8 cellular contexts compared by ENCODE assay signal in genomic region chr2:12416600-12416999, GRCh38.
DNase-seq lines count a peak whose midpoint lies in the region; ATAC-seq, FAIRE-seq and TF ChIP-seq lines count a peak whose summit lies in the region.

No MANE protein-coding gene starts in this region.

- DNase-seq in MCF 10A (ENCODE audit: unreplicated experiment) = peak; percentile 38
- DNase-seq in breast epithelium (ENCODE audit: low spot score in 2 of 2) = no peak
- peak; percentile 61 for DNase-seq in activated CD4-positive, alpha-beta T cell treated with anti-CD3 and anti-CD28 coated beads, Interleukin-2, amount 50 U/mL, for 1 hour
- DNase-seq in endothelial cell of umbilical vein (ENCODE audit: low read depth, low spot score) = peak; percentile 57
- DNase-seq in pulmonary artery endothelial cell (ENCODE audit: low read depth, low spot score) = peak; percentile 13
- DNase-seq in SHP77 treated with DMSO at 0.1 percent for 48 hours (lab: John Stamatoyannopoulos, UW) = no peak
- DNase-seq in DMS114 treated with DMSO at 0.1 percent for 48 hours (lab: John Stamatoyannopoulos, UW; ENCODE audit: unreplicated experiment) = no peak

- H3K27me3 Mint-ChIP-seq in MCF 10A (ENCODE audit: insufficient read depth, unreplicated experiment) = no peaks in the 10 kb centered on the region

- no peak for FAIRE-seq in endothelial cell of umbilical vein (lab: Jason Lieb, UNC)

- no peak overlapping the region for H3K9ac ChIP-seq in endothelial cell of umbilical vein (replicated peaks; ENCODE audit: extremely low read depth, insufficient read depth, low read length)

- no peak for ATAC-seq in GM21390 (IDR thresholded peaks at IDR 0.05; ENCODE audit: unreplicated experiment)

- no peak overlapping the region for H3K4me3 Mint-ChIP-seq in MCF 10A (ENCODE audit: unreplicated experiment)

- H3K27me3 ChIP-seq in breast epithelium (no peaks in the 10 kb centered on the region), endothelial cell of umbilical vein (ENCODE audit: control insufficient read depth in 2 of 2, insufficient read depth in 2 of 2, low read length in 2 of 2) (no peaks in the 10 kb centered on the region)

- H3K27ac Mint-ChIP-seq in MCF 10A (ENCODE audit: low read depth, unreplicated experiment) = no peak overlapping the region

- no peaks in the 10 kb centered on the region for H3K9me3 ChIP-seq in breast epithelium
- H3K9me3 ChIP-seq in endothelial cell of umbilical vein (replicated peaks; ENCODE audit: control insufficient read depth, insufficient read depth, low read length) = no peaks in the 10 kb centered on the region

- H3K9me1 ChIP-seq in endothelial cell of umbilical vein (replicated peaks; ENCODE audit: control insufficient read depth, extremely low read depth, insufficient read depth, low read length) = no peaks in the 10 kb centered on the region

- H3K27ac ChIP-seq in breast epithelium (no peak overlapping the region), endothelial cell of umbilical vein (ENCODE audit: insufficient read depth, low read depth, low read length) (no peak overlapping the region)

- CTCF ChIA-PET in MCF 10A (lab: Yijun Ruan, JAX) (interaction anchor here (0.6 to 1.1 kb wide), 2 partner anchors 11 to 40 kb away, joined by 3 read pairs; no protein-coding TSS in a partner anchor), endothelial cell of umbilical vein (lab: Charles Lee) (interaction anchor here (1.0 to 1.4 kb wide), 4 partner anchors 17 to 590 kb away, joined by 3 to 14 read pairs (median 4); partner anchors contain the start of gene TRIB2)

- TF ChIP-seq POLR2A in breast epithelium (IDR thresholded peaks at IDR 0.05) = no peak
- TF ChIP-seq POLR2A in endothelial cell of umbilical vein (IDR thresholded peaks at IDR 0.05; ENCODE audit: low read depth, low read length) = no peak

- TF ChIP-seq CTCF in MCF 10A (IDR thresholded peaks at IDR 0.05; ENCODE audit: unreplicated experiment) (peak; percentile 26), breast epithelium (IDR thresholded peaks at IDR 0.05) (peak in 1 of 3 donors; percentile 24), endothelial cell of umbilical vein (IDR thresholded peaks at IDR 0.05; ENCODE audit: extremely low read depth in 1 of 2, insufficient read depth in 1 of 2, low read depth in 1 of 2, low read length in 2 of 2) (peak; percentile 47 to 62)

- H3K4me3 ChIP-seq in breast epithelium (no peak overlapping the region), endothelial cell of umbilical vein (replicated peaks in 1 of 3; ENCODE audit: insufficient read depth in 1 of 3, low read depth in 1 of 3, low read length in 3 of 3) (no peak overlapping the region)

- BruUV-seq in MCF 10A (replicated peaks; lab: Mats Ljungman, UMichigan) = no TSS peak
- BruUV-seq in endothelial cell of umbilical vein (replicated peaks; lab: Mats Ljungman, UMichigan) = no TSS peak

- H2AFZ ChIP-seq in endothelial cell of umbilical vein (ENCODE audit: low read depth, low read length) = no peak overlapping the region

- H3K4me1 ChIP-seq in breast epithelium (no peaks in the 10 kb centered on the region), endothelial cell of umbilical vein (ENCODE audit: control insufficient read depth, extremely low read depth, insufficient read depth, low read length) (peaks cover 3% of the 10 kb centered on the region)

- dilution Hi-C loops in endothelial cell of umbilical vein (cut with MboI; ENCODE audit: extremely low pct_ligation_motif_present, low sequenced_read_pairs) = no loop called here

- intact Hi-C loops in MCF 10A (cut with micrococcal nuclease) = loop anchor here (1.0 kb wide), 1 partner anchor 301 kb away; no protein-coding TSS in a partner anchor
- intact Hi-C loops in breast epithelium (cut with DNase I; ENCODE audit: low total_unique reads) = no loop called here
- intact Hi-C loops in endothelial cell of umbilical vein (cut with micrococcal nuclease) = loop anchor here (1.0 kb wide), 4 partner anchors 300 to 591 kb away; partner anchors contain the start of gene TRIB2

- H3K36me3 ChIP-seq in breast epithelium (no peaks in the 10 kb centered on the region), endothelial cell of umbilical vein (ENCODE audit: control insufficient read depth in 2 of 2, extremely low read depth in 1 of 2, insufficient read depth in 2 of 2, low read length in 2 of 2) (no peaks in the 10 kb centered on the region)

- no peaks in the 10 kb centered on the region for H3K79me2 ChIP-seq in endothelial cell of umbilical vein (ENCODE audit: control insufficient read depth, insufficient read depth, low read length)

- POLR2A ChIA-PET in MCF 10A (lab: Yijun Ruan, JAX) (interaction anchor here (1.1 kb wide), 1 partner anchor 35 kb away, joined by 3 read pairs; no protein-coding TSS in a partner anchor), endothelial cell of umbilical vein (lab: Charles Lee) (no interaction called here)

- no peak overlapping the region for H3K4me2 ChIP-seq in endothelial cell of umbilical vein (ENCODE audit: insufficient read depth, low read length)

- H4K20me1 ChIP-seq in endothelial cell of umbilical vein (replicated peaks; ENCODE audit: control insufficient read depth, extremely low read depth, insufficient read depth, low read length) = no peaks in the 10 kb centered on the region

- no peaks in the 10 kb centered on the region for H3K36me3 Mint-ChIP-seq in MCF 10A (ENCODE audit: insufficient read depth, unreplicated experiment)

- no peaks in the 10 kb centered on the region for H3K9me3 Mint-ChIP-seq in MCF 10A (ENCODE audit: unreplicated experiment)

- no peaks in the 10 kb centered on the region for H3K4me1 Mint-ChIP-seq in MCF 10A (ENCODE audit: insufficient read depth, unreplicated experiment)

TF ChIP-seq in endothelial cell of umbilical vein, 7 proteins besides CTCF, POLR2A, EP300 and RAD21:
- TF ChIP-seq FOS (IDR thresholded peaks at IDR 0.05; ENCODE audit: borderline replicate concordance, insufficient read depth, low read length) = no peak
- TF ChIP-seq EZH2 (IDR thresholded peaks at IDR 0.05; ENCODE audit: borderline replicate concordance, low read depth, low read length, severe bottlenecking) = no peak
- no peak for TF ChIP-seq POLR2AphosphoS5 (IDR thresholded peaks at IDR 0.05; ENCODE audit: insufficient read depth, low read depth, low read length)
- no peak for TF ChIP-seq JUN (IDR thresholded peaks at IDR 0.05; ENCODE audit: borderline replicate concordance, insufficient read depth, insufficient read length, low read depth)
- TF ChIP-seq MYC (IDR thresholded peaks at IDR 0.05; ENCODE audit: low read depth, low read length) = no peak
- TF ChIP-seq GATA2 (IDR thresholded peaks at IDR 0.05; ENCODE audit: insufficient read depth, insufficient read length, low read depth, low read length) = no peak
- TF ChIP-seq MAX (IDR thresholded peaks at IDR 0.05; ENCODE audit: insufficient read depth, insufficient read length) = no peak

Comparison
In these comparisons a context has a peak if more than half of its experiments do, and no peak if none do; other contexts are left out.
1. DNase-seq: peak in MCF 10A (single experiment), activated CD4-positive, alpha-beta T cell treated with anti-CD3 and anti-CD28 coated beads, Interleukin-2, amount 50 U/mL, for 1 hour (single experiment), endothelial cell of umbilical vein (single experiment) and pulmonary artery endothelial cell (single experiment); none in breast epithelium (0 of 2), SHP77 treated with DMSO at 0.1 percent for 48 hours (single experiment) and DMS114 treated with DMSO at 0.1 percent for 48 hours (single experiment).